Comparison of ENCODE assay signal across 8 cellular contexts in the genomic region with DNA sequence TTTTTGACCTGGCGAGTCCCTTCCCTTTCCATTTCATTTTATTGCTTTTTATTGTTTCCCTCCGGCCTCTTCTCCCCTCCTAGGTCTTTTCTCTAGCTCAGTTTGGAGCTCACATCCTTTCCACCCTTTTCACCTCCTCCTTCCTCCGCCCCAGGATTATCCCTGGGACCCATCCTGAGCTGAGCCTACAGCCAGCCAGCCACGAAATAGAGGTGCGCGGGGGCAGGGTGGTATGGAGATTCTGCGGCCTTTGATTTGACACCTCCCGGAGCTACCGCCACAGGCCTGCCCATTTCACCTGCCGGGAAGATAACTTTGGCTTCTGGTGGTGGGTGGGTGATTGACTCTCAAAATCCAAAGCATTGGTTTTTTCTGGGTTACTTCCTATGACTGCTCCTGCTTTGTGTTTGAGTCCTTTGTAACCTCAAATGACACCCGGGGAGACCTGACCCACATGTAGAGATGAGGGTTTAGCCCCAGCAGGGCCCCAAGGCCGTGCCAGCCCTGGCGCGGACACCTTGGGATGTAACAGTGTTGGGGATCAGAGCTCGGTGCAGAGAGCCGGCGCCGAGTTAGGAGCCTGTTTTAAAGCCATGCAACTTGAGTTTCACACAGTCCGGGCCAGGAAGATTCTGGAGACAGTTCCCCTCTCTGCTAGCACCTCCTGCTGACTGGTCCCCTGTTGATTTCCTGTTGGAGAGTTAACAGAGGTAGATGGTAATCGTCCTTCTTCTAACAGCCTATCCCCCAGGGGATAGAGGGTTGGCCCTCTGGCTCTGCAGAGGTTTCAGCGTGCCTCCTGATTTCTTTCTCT. TPM values are rescaled to one million over a fixed set of nuclear protein-coding genes. Genes with fewer than 3 reads are reported as not detected.
DNase-seq lines count a peak whose midpoint lies in the region; ATAC-seq and TF ChIP-seq lines count a peak whose summit lies in the region.

No MANE protein-coding gene starts in this region.

- TF ChIP-seq CTCF in Caco-2 (IDR thresholded peaks at IDR 0.05; ENCODE audit: insufficient read depth in 1 of 2, low read depth in 1 of 2, low read length in 1 of 2, severe bottlenecking in 1 of 2, unreplicated experiment in 1 of 2) (peak; percentile 19 to 37), PC-3 (conservative IDR thresholded peaks at IDR 0.05; ENCODE audit: low read depth, low read length) (peak; percentile 24; the same call in 1 of the 2 replicates), hepatocyte (IDR thresholded peaks at IDR 0.05; ENCODE audit: poor library complexity) (peak; percentile 19)

- H4K20me1 ChIP-seq in PC-3 (ENCODE audit: low read length) (peaks cover 60% of the 10 kb centered on the region), hepatocyte (ENCODE audit: insufficient read depth, poor library complexity, severe bottlenecking) (peaks cover 3% of the 10 kb centered on the region)

- H3K4me3 ChIP-seq in Caco-2 (ENCODE audit: low read depth, low read length) (peak overlapping the region; percentile 75), PC-3 (ENCODE audit: low read length) (peak overlapping the region; percentile 96), hepatocyte (peak overlapping the region; percentile 30), skeletal muscle tissue (ENCODE audit: low read length in 3 of 3) (peak overlapping the region; percentile 61 to 78 (median 74))

- H3K4me1 ChIP-seq in Caco-2 (peaks cover 49% of the 10 kb centered on the region), PC-3 (ENCODE audit: insufficient read depth, low read length) (peaks cover 49% of the 10 kb centered on the region), hepatocyte (ENCODE audit: insufficient read depth) (peaks cover 45% of the 10 kb centered on the region), skeletal muscle tissue (ENCODE audit: control insufficient read depth in 3 of 3, insufficient read depth in 3 of 3, low read length in 3 of 3) (peaks cover 34 to 43% (median 40%) of the 10 kb centered on the region in 3 donors)

- H3K79me2 ChIP-seq in PC-3 (ENCODE audit: low read length) (peaks cover 84% of the 10 kb centered on the region), hepatocyte (peaks cover 6% of the 10 kb centered on the region)

- POLR2A ChIA-PET in Caco-2 (lab: Charles Lee) (interaction anchor here (0.6 to 1.5 kb wide), 7 partner anchors 15 to 1955 kb away, joined by 3 to 13 read pairs (median 3); no protein-coding TSS in a partner anchor), PC-3 (lab: Charles Lee; ENCODE audit: unreplicated experiment) (interaction anchor here (0.7 to 1.5 kb wide), 3 partner anchors 91 to 198 kb away, joined by 3 to 5 read pairs (median 4); no protein-coding TSS in a partner anchor)

- ATAC-seq in GM21619 (IDR thresholded peaks at IDR 0.05; ENCODE audit: unreplicated experiment) (peak; percentile 15), PC-3 (peak; percentile 1; the same call in 1 of the 2 replicates)

- H3K27ac ChIP-seq in PC-3 (ENCODE audit: low read length) (peak overlapping the region; percentile 70), hepatocyte (peak overlapping the region; percentile 23), skeletal muscle tissue (ENCODE audit: low read depth, low read length) (peak overlapping the region; percentile 23)

- H3K9me3 Mint-ChIP-seq in Caco-2 (ENCODE audit: unreplicated experiment) = no peaks in the 10 kb centered on the region
- no peaks in the 10 kb centered on the region for H3K9me3 Mint-ChIP-seq in activated naive CD8-positive, alpha-beta T cell (ENCODE audit: low read depth)

- no peaks in the 10 kb centered on the region; the same call in none of the 2 replicates for H3K36me3 ChIP-seq in Caco-2 (ENCODE audit: control insufficient read depth, insufficient read depth, low read length)
- H3K36me3 ChIP-seq in PC-3 (ENCODE audit: low read depth, low read length) = peaks cover 58% of the 10 kb centered on the region
- H3K36me3 ChIP-seq in hepatocyte (replicated peaks; ENCODE audit: insufficient read depth, low read depth) = no peaks in the 10 kb centered on the region
- H3K36me3 ChIP-seq in skeletal muscle tissue (ENCODE audit: control insufficient read depth in 3 of 3, insufficient read depth in 3 of 3, low read length in 3 of 3) = no peaks in the 10 kb centered on the region

- H3K9ac ChIP-seq in PC-3 (ENCODE audit: low read length) (peak overlapping the region; percentile 99), skeletal muscle tissue (ENCODE audit: low read depth in 1 of 3, low read length in 3 of 3) (peak overlapping the region; percentile 45 to 66 (median 57))

- H3F3A ChIP-seq in PC-3 (ENCODE audit: low read length, unreplicated experiment) = no peaks in the 10 kb centered on the region

- H3K27me3 ChIP-seq in Caco-2 (replicated peaks; ENCODE audit: control insufficient read depth, insufficient read depth, low read length) = no peaks in the 10 kb centered on the region
- no peaks in the 10 kb centered on the region for H3K27me3 ChIP-seq in PC-3 (ENCODE audit: low read length)
- H3K27me3 ChIP-seq in hepatocyte = peaks cover 16% of the 10 kb centered on the region
- H3K27me3 ChIP-seq in skeletal muscle tissue (ENCODE audit: control insufficient read depth in 3 of 3, insufficient read depth in 3 of 3, low read length in 3 of 3) = peaks cover 0 to 11% (median 9%) of the 10 kb centered on the region in 3 donors

- 23% methylated on average over 21 of the region's 21 CpGs for WGBS in hepatocyte (ENCODE audit: low lambda C conversion rate, missing lambda C conversion rate)

- TSS peak; percentile 30 for BruUV-seq in Caco-2 (replicated peaks; lab: Mats Ljungman, UMichigan)
- BruUV-seq in PC-3 (replicated peaks; lab: Mats Ljungman, UMichigan) = TSS peak; percentile 23

- peaks cover 26% of the 10 kb centered on the region for H3K36me3 Mint-ChIP-seq in Caco-2 (ENCODE audit: insufficient read depth, unreplicated experiment)
- H3K36me3 Mint-ChIP-seq in activated naive CD8-positive, alpha-beta T cell = peaks cover 16% of the 10 kb centered on the region

- peak overlapping the region; percentile 91 for H3K4me3 Mint-ChIP-seq in Caco-2 (ENCODE audit: unreplicated experiment)
- peak overlapping the region; percentile 95 for H3K4me3 Mint-ChIP-seq in activated naive CD8-positive, alpha-beta T cell

- H3K9me3 ChIP-seq in Caco-2 = no peaks in the 10 kb centered on the region
- no peaks in the 10 kb centered on the region for H3K9me3 ChIP-seq in PC-3 (ENCODE audit: low read length)
- H3K9me3 ChIP-seq in hepatocyte (ENCODE audit: low read depth) = no peaks in the 10 kb centered on the region
- no peaks in the 10 kb centered on the region for H3K9me3 ChIP-seq in skeletal muscle tissue (ENCODE audit: control insufficient read depth in 3 of 3, low read length in 3 of 3)

- H2AFZ ChIP-seq in PC-3 (ENCODE audit: low read length) = no peak overlapping the region
- H2AFZ ChIP-seq in hepatocyte = no peak overlapping the region

- CTCF ChIA-PET in Caco-2 (lab: Charles Lee) = interaction anchor here (0.6 to 2.9 kb wide), 10 partner anchors 13 to 194 kb away, joined by 3 to 12 read pairs (median 5); a partner anchor contains a TSS
- CTCF ChIA-PET in PC-3 (lab: Charles Lee) = no interaction called here

- DNase-seq in Caco-2 = peak; percentile 62 to 66
- DNase-seq in PC-3 = peak; percentile 68
- DNase-seq in hepatocyte (ENCODE audit: low spot score) = peak; percentile 42
- no peak for DNase-seq in NCI-H2107 treated with DMSO at 0.1 percent for 48 hours (lab: John Stamatoyannopoulos, UW; ENCODE audit: unreplicated experiment)
- DNase-seq in NCI-H1694 (lab: John Stamatoyannopoulos, UW) = no peak

- H3K27ac Mint-ChIP-seq in Caco-2 (ENCODE audit: unreplicated experiment) = peak overlapping the region; percentile 68
- H3K27ac Mint-ChIP-seq in activated naive CD8-positive, alpha-beta T cell = peak overlapping the region; percentile 82

- H3K4me1 Mint-ChIP-seq in Caco-2 (ENCODE audit: low read depth, unreplicated experiment) = peaks cover 48% of the 10 kb centered on the region
- H3K4me1 Mint-ChIP-seq in activated naive CD8-positive, alpha-beta T cell (ENCODE audit: low read depth) = peaks cover 70% of the 10 kb centered on the region

- intact Hi-C loops in Caco-2 (cut with micrococcal nuclease; ENCODE audit: unreplicated experiment) = loop anchor here (1.0 to 5.0 kb wide), 3 partner anchors 102 to 188 kb away; no protein-coding TSS in a partner anchor
- intact Hi-C loops in PC-3 (cut with micrococcal nuclease) = no loop called here

- H3K27me3 Mint-ChIP-seq in Caco-2 (ENCODE audit: insufficient read depth, unreplicated experiment) = no peaks in the 10 kb centered on the region
- H3K27me3 Mint-ChIP-seq in activated naive CD8-positive, alpha-beta T cell = no peaks in the 10 kb centered on the region

- H3K9me2 ChIP-seq in PC-3 (replicated peaks; ENCODE audit: low read length) = no peaks in the 10 kb centered on the region
- H3K9me2 ChIP-seq in hepatocyte (replicated peaks; ENCODE audit: insufficient read depth) = no peaks in the 10 kb centered on the region

- H3K4me2 ChIP-seq in PC-3 (ENCODE audit: low read length) = peak overlapping the region; percentile 87
- peak overlapping the region; percentile 86 for H3K4me2 ChIP-seq in hepatocyte

RNA-seq across cellular contexts. Expression of a gene that starts 1.5 kb away (rescaled TPM):
- total RNA-seq in Caco-2 (2022) (15.0 and 18.4 TPM in 2 replicates), PC-3 (2014; rRNA removed) (205 and 206 TPM in 2 replicates), hepatocyte (47.5 and 49.6 TPM in 2 replicates), skeletal muscle tissue (5.2 TPM)
- polyA plus RNA-seq in hepatocyte = 54.2 and 60.7 TPM in 2 replicates

Comparison
In these comparisons a context has a peak if more than half of its experiments do, and no peak if none do; other contexts are left out.
1. DNase-seq: peak in Caco-2 (2 of 2), PC-3 (single experiment) and hepatocyte (single experiment); none in NCI-H2107 treated with DMSO at 0.1 percent for 48 hours (single experiment) and NCI-H1694 (single experiment).
2. H3K4me3 ChIP-seq: peak in every context shown above with its lines; median percentile 96 in PC-3; 75 in Caco-2; 74 in skeletal muscle tissue; 30 in hepatocyte.
3. Peak in every context shown above with its lines, with median percentiles within 50 percentile points of each other: CTCF ChIP-seq and H3K27ac ChIP-seq.